Comparison of ENCODE assay signal across 13 cellular contexts in the genomic region with DNA sequence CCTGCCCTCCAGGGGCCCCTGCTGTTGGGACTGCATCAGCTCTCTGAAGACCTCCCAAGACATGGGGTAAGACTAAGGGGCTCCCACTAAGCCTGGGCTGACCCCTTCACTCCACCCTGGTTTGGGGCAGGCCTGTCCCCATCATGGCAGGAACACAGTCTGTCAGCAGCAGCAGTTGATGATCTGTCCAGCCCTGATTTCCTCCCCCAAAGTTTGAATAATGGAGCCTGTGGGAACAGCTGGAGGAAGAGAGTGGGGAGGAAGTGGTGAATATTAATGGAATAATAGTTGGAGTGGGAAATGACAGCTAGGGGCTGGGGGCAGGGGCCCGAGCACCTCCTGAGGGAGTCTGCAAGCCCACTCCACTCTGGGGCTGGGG. TPM values are rescaled to one million over a fixed set of nuclear protein-coding genes. Genes with fewer than 3 reads are reported as not detected.
DNase-seq lines count a peak whose midpoint lies in the region; ATAC-seq, FAIRE-seq and TF ChIP-seq lines count a peak whose summit lies in the region.
"Had no signal": no experiment of that assay in that cellular context is flagged by ENCODE, and none has a peak within 500 bp of the region (broad histone marks: within the 10 kb centered on the region; RNA-seq: fewer than 3 reads in every experiment).

No MANE protein-coding gene starts in this region.

- CTCF ChIA-PET in OCI-LY7 (lab: Charles Lee; ENCODE audit: unreplicated experiment) = no interaction called here

- ATAC-seq in stimulated activated memory B cell treated with anti-CD40 and anti-IgM and Interleukin-4, amounts not matched to agents 10 μg/mL and 1 μg/mL and 100 μg/mL, for 72 hours = peak; percentile 6
- ATAC-seq in HG02759 (IDR thresholded peaks at IDR 0.05; ENCODE audit: unreplicated experiment) = no peak

- H3K4me1 ChIP-seq in keratinocyte (ENCODE audit: control insufficient read depth, extremely low read depth, insufficient read depth, low read length) (peaks cover 17% of the 10 kb centered on the region), OCI-LY7 (ENCODE audit: insufficient read depth, low read length, poor library complexity, severe bottlenecking) (no peaks in the 10 kb centered on the region)

- H3K4me3 Mint-ChIP-seq in activated naive CD8-positive, alpha-beta T cell treated with anti-CD3 and anti-CD28 coated beads for 36 hours = peak overlapping the region; percentile 19
- H3K4me3 Mint-ChIP-seq in stimulated activated memory B cell treated with anti-CD40 and anti-IgM and Interleukin-4, amounts not matched to agents 10 μg/mL and 1 μg/mL and 100 μg/mL, for 72 hours = no peak overlapping the region

- no peak overlapping the region for H2AFZ ChIP-seq in keratinocyte (ENCODE audit: control insufficient read depth, low read length)
- H2AFZ ChIP-seq in OCI-LY7 (ENCODE audit: low read length) = no peak overlapping the region

- H3K27ac ChIP-seq in keratinocyte (ENCODE audit: control insufficient read depth, insufficient read depth, low read length) (no peak overlapping the region), OCI-LY7 (ENCODE audit: low read depth, low read length, poor library complexity, severe bottlenecking) (no peak overlapping the region)

- peaks cover 1% of the 10 kb centered on the region for H3K79me2 ChIP-seq in keratinocyte (ENCODE audit: control insufficient read depth, insufficient read depth, low read length)
- no peaks in the 10 kb centered on the region for H3K79me2 ChIP-seq in OCI-LY7 (ENCODE audit: insufficient read depth, low read depth, low read length)

- H3K27me3 ChIP-seq in keratinocyte (ENCODE audit: control insufficient read depth, extremely low read depth, insufficient read depth, low read length) = no peaks in the 10 kb centered on the region

- H3K4me2 ChIP-seq in keratinocyte (ENCODE audit: control insufficient read depth, extremely low read depth, insufficient read depth, low read depth, low read length) (peak overlapping the region; percentile 75), OCI-LY7 (ENCODE audit: low read length) (no peak overlapping the region)

- BruUV-seq in OCI-LY7 (replicated peaks; lab: Mats Ljungman, UMichigan) = no TSS peak

- H3K27me3 Mint-ChIP-seq in activated naive CD8-positive, alpha-beta T cell treated with anti-CD3 and anti-CD28 coated beads for 36 hours = no peaks in the 10 kb centered on the region
- H3K27me3 Mint-ChIP-seq in stimulated activated memory B cell treated with anti-CD40 and anti-IgM and Interleukin-4, amounts not matched to agents 10 μg/mL and 1 μg/mL and 100 μg/mL, for 72 hours = no peaks in the 10 kb centered on the region

- H3K27ac Mint-ChIP-seq in activated naive CD8-positive, alpha-beta T cell treated with anti-CD3 and anti-CD28 coated beads for 36 hours = no peak overlapping the region
- peak overlapping the region; percentile 76 for H3K27ac Mint-ChIP-seq in stimulated activated memory B cell treated with anti-CD40 and anti-IgM and Interleukin-4, amounts not matched to agents 10 μg/mL and 1 μg/mL and 100 μg/mL, for 72 hours

- no peaks in the 10 kb centered on the region for H3K9me3 Mint-ChIP-seq in activated naive CD8-positive, alpha-beta T cell treated with anti-CD3 and anti-CD28 coated beads for 36 hours
- no peaks in the 10 kb centered on the region for H3K9me3 Mint-ChIP-seq in stimulated activated memory B cell treated with anti-CD40 and anti-IgM and Interleukin-4, amounts not matched to agents 10 μg/mL and 1 μg/mL and 100 μg/mL, for 72 hours

- H3K36me3 ChIP-seq in keratinocyte (ENCODE audit: control insufficient read depth in 2 of 2, extremely low read depth in 1 of 2, insufficient read depth in 2 of 2, low read length in 2 of 2) = peaks cover 17 to 22% of the 10 kb centered on the region in 2 experiments
- peaks cover 38% of the 10 kb centered on the region for H3K36me3 ChIP-seq in OCI-LY7 (ENCODE audit: insufficient read depth, low read length)

- peak; percentile 23 for FAIRE-seq in keratinocyte (lab: Jason Lieb, UNC)
- FAIRE-seq: colon had no signal

- H3K4me1 Mint-ChIP-seq in activated naive CD8-positive, alpha-beta T cell treated with anti-CD3 and anti-CD28 coated beads for 36 hours = peaks cover 16% of the 10 kb centered on the region
- H3K4me1 Mint-ChIP-seq in stimulated activated memory B cell treated with anti-CD40 and anti-IgM and Interleukin-4, amounts not matched to agents 10 μg/mL and 1 μg/mL and 100 μg/mL, for 72 hours = peaks cover 20% of the 10 kb centered on the region

- peak; percentile 55 for DNase-seq in DMS53 (lab: John Stamatoyannopoulos, UW)
- DNase-seq in DMS53 treated with DMSO at 0.1 percent for 48 hours (lab: John Stamatoyannopoulos, UW; ENCODE audit: unreplicated experiment) = no peak
- DNase-seq in activated naive CD8-positive, alpha-beta T cell treated with anti-CD3 and anti-CD28 coated beads for 36 hours = no peak
- DNase-seq in keratinocyte (ENCODE audit: low read depth, low spot score) = no peak
- DNase-seq in OCI-LY7 (ENCODE audit: low spot score) = no peak
- no peak for DNase-seq in retina
- DNase-seq: 8988T, NCI-H187 treated with DMSO at 0.1 percent for 48 hours had no signal

- no peaks in the 10 kb centered on the region for H4K20me1 ChIP-seq in keratinocyte (ENCODE audit: control insufficient read depth, extremely low read depth, insufficient read depth, low read length)
- no peaks in the 10 kb centered on the region for H4K20me1 ChIP-seq in OCI-LY7 (ENCODE audit: insufficient read depth, low read length)

- peaks cover 10% of the 10 kb centered on the region for H3K36me3 Mint-ChIP-seq in activated naive CD8-positive, alpha-beta T cell treated with anti-CD3 and anti-CD28 coated beads for 36 hours
- peaks cover 38% of the 10 kb centered on the region for H3K36me3 Mint-ChIP-seq in stimulated activated memory B cell treated with anti-CD40 and anti-IgM and Interleukin-4, amounts not matched to agents 10 μg/mL and 1 μg/mL and 100 μg/mL, for 72 hours

- H3K9me3 ChIP-seq in keratinocyte (ENCODE audit: control insufficient read depth, low read depth, low read length) (no peaks in the 10 kb centered on the region), OCI-LY7 (ENCODE audit: low read length) (no peaks in the 10 kb centered on the region)

- no peaks in the 10 kb centered on the region for H3K9me1 ChIP-seq in keratinocyte (ENCODE audit: control insufficient read depth, extremely low read depth, insufficient read depth, low read length)

- POLR2A ChIA-PET in OCI-LY7 (lab: Charles Lee) = interaction anchor here (1.4 kb wide), 1 partner anchor 40 kb away, joined by 3 read pairs; no protein-coding TSS in a partner anchor

- dilution Hi-C loops in keratinocyte (cut with MboI; ENCODE audit: extremely low pct_ligation_motif_present, low sequenced_read_pairs) = no loop called here

- no peak for TF ChIP-seq CTCF in keratinocyte (optimal IDR thresholded peaks at IDR 0.05 in 1 of 3, IDR thresholded peaks at IDR 0.05 in 1 of 3, conservative IDR thresholded peaks at IDR 0.05 in 1 of 3; ENCODE audit: extremely low read depth in 1 of 3, insufficient read depth in 2 of 3, low read length in 3 of 3)
- no peak for TF ChIP-seq CTCF in OCI-LY7 (conservative IDR thresholded peaks at IDR 0.05; ENCODE audit: low read length)

- no peaks in the 10 kb centered on the region for H3K9me2 ChIP-seq in OCI-LY7 (ENCODE audit: insufficient read depth, low read length)

- H3K4me3 ChIP-seq in keratinocyte (ENCODE audit: control insufficient read depth in 2 of 3, extremely low read depth in 1 of 3, insufficient read depth in 2 of 3, low read depth in 1 of 3, low read length in 3 of 3) (peak overlapping the region; percentile 44 to 81 (median 55)), OCI-LY7 (ENCODE audit: low read depth, low read length, poor library complexity, severe bottlenecking) (no peak overlapping the region)

- intact Hi-C loops in OCI-LY7 (cut with micrococcal nuclease; ENCODE audit: unreplicated experiment) = no loop called here

- H3K9ac ChIP-seq in keratinocyte (ENCODE audit: control insufficient read depth, extremely low read depth, insufficient read depth, low read length) = peak overlapping the region; percentile 72

RNA-seq across cellular contexts. Expression of gene B3GNT8, which starts 1.3 kb away (rescaled TPM):
- total RNA-seq in activated naive CD8-positive, alpha-beta T cell treated with anti-CD3 and anti-CD28 coated beads for 36 hours = under 1 TPM; 0.10 to 0.48 TPM
- polyA plus RNA-seq in keratinocyte = 0.45 to 1.8 TPM (median 0.97 TPM) in 3 replicates
- polyA plus RNA-seq in keratinocyte (2011; ENCODE audit: low read depth) = 1.9 TPM
- 0.22 and 0.87 TPM in 2 replicates for polyA plus RNA-seq in keratinocyte (2011; cell fraction: cytosol; rRNA removed)
- polyA plus RNA-seq in keratinocyte (2011; cell fraction: nucleus; rRNA removed) = 1.4 and 1.6 TPM in 2 replicates
- polyA plus RNA-seq in keratinocyte (2012; ENCODE audit: low replicate concordance) = 2.9 and 3.2 TPM in 2 replicates
- polyA minus RNA-seq in keratinocyte = 0.26 to 0.49 TPM (median 0.36 TPM) in 3 replicates
- polyA minus RNA-seq in keratinocyte (2011; cell fraction: cytosol; rRNA and poly(A)+ RNA removed) = 2.7 TPM
- polyA minus RNA-seq in keratinocyte (2011; cell fraction: nucleus; rRNA and poly(A)+ RNA removed) = 0.62 and 1.7 TPM in 2 replicates
- total RNA-seq in OCI-LY7 (2014; rRNA removed; shearing (Covaris generic)) = 0.47 TPM in 1 of 2 replicates, not detected in the other
- total RNA-seq in OCI-LY7 (2022) = 0.40 TPM in 1 of 2 replicates, not detected in the other
- polyA plus RNA-seq: neural cell had no signal

RNA-seq across cellular contexts. Expression of gene DMAC2, which starts 11.2 kb away (rescaled TPM):
- 10 to 100 TPM; 54.5 to 63.0 TPM for total RNA-seq in activated naive CD8-positive, alpha-beta T cell treated with anti-CD3 and anti-CD28 coated beads for 36 hours
- polyA plus RNA-seq in keratinocyte = 45.3 to 64.0 TPM (median 45.6 TPM) in 3 replicates
- polyA plus RNA-seq in keratinocyte (2011; ENCODE audit: low read depth) = 30.6 TPM
- 57.1 and 81.4 TPM in 2 replicates for polyA plus RNA-seq in keratinocyte (2011; cell fraction: cytosol; rRNA removed)
- 39.8 and 51.4 TPM in 2 replicates for polyA plus RNA-seq in keratinocyte (2011; cell fraction: nucleus; rRNA removed)
- polyA plus RNA-seq in keratinocyte (2012; ENCODE audit: low replicate concordance) = 37.1 and 51.0 TPM in 2 replicates
- polyA minus RNA-seq in keratinocyte = 49.0 to 61.4 TPM (median 61.2 TPM) in 3 replicates
- polyA minus RNA-seq in keratinocyte (2011; cell fraction: cytosol; rRNA and poly(A)+ RNA removed) = 82.3 TPM
- polyA minus RNA-seq in keratinocyte (2011; cell fraction: nucleus; rRNA and poly(A)+ RNA removed) = 22.8 and 24.7 TPM in 2 replicates
- total RNA-seq in OCI-LY7 (2014; rRNA removed; shearing (Covaris generic)) = 22.4 and 30.6 TPM in 2 replicates
- total RNA-seq in OCI-LY7 (2022) = 40.6 and 41.6 TPM in 2 replicates

RNA-seq across cellular contexts. Expression of gene ERICH4, which starts 14.5 kb away (rescaled TPM):
- not detected for total RNA-seq in activated naive CD8-positive, alpha-beta T cell treated with anti-CD3 and anti-CD28 coated beads for 36 hours
- not detected in 3 replicates for polyA plus RNA-seq in keratinocyte
- not detected for polyA plus RNA-seq in keratinocyte (2011; ENCODE audit: low read depth)
- polyA plus RNA-seq in keratinocyte (2011; cell fraction: cytosol; rRNA removed) = not detected in 2 replicates
- not detected in 2 replicates for polyA plus RNA-seq in keratinocyte (2011; cell fraction: nucleus; rRNA removed)
- polyA plus RNA-seq in keratinocyte (2012; ENCODE audit: low replicate concordance) = not detected in 2 replicates
- not detected in 3 replicates for polyA minus RNA-seq in keratinocyte
- not detected for polyA minus RNA-seq in keratinocyte (2011; cell fraction: cytosol; rRNA and poly(A)+ RNA removed)
- not detected in 2 replicates for polyA minus RNA-seq in keratinocyte (2011; cell fraction: nucleus; rRNA and poly(A)+ RNA removed)
- not detected in 2 replicates for total RNA-seq in OCI-LY7 (2014; rRNA removed; shearing (Covaris generic))
- not detected in 2 replicates for total RNA-seq in OCI-LY7 (2022)
- total RNA-seq: subcutaneous adipose tissue had no signal
- polyA plus RNA-seq: neural cell had no signal

RNA-seq across cellular contexts. Expression of gene BCKDHA, which starts 30.9 kb away (rescaled TPM):
- 10 to 100 TPM; 21.3 to 28.0 TPM for total RNA-seq in activated naive CD8-positive, alpha-beta T cell treated with anti-CD3 and anti-CD28 coated beads for 36 hours
- 7.5 to 13.3 TPM (median 8.3 TPM) in 3 replicates for polyA plus RNA-seq in keratinocyte
- polyA plus RNA-seq in keratinocyte (2011; ENCODE audit: low read depth) = 17.2 TPM
- polyA plus RNA-seq in keratinocyte (2011; cell fraction: cytosol; rRNA removed) = 4.0 and 10.9 TPM in 2 replicates
- polyA plus RNA-seq in keratinocyte (2011; cell fraction: nucleus; rRNA removed) = 8.5 and 12.7 TPM in 2 replicates
- 10.0 and 11.7 TPM in 2 replicates for polyA plus RNA-seq in keratinocyte (2012; ENCODE audit: low replicate concordance)
- polyA minus RNA-seq in keratinocyte = 5.5 to 10.0 TPM (median 7.3 TPM) in 3 replicates
- 24.0 TPM for polyA minus RNA-seq in keratinocyte (2011; cell fraction: cytosol; rRNA and poly(A)+ RNA removed)
- 6.4 and 8.4 TPM in 2 replicates for polyA minus RNA-seq in keratinocyte (2011; cell fraction: nucleus; rRNA and poly(A)+ RNA removed)
- total RNA-seq in OCI-LY7 (2014; rRNA removed; shearing (Covaris generic)) = 34.6 and 66.4 TPM in 2 replicates
- total RNA-seq in OCI-LY7 (2022) = 16.8 and 17.8 TPM in 2 replicates

RNA-seq across cellular contexts. Expression of gene EXOSC5, which starts 31.3 kb away (rescaled TPM):
- 10 to 100 TPM; 43.5 to 44.6 TPM for total RNA-seq in activated naive CD8-positive, alpha-beta T cell treated with anti-CD3 and anti-CD28 coated beads for 36 hours
- polyA plus RNA-seq in keratinocyte = 12.5 to 18.2 TPM (median 14.7 TPM) in 3 replicates
- polyA plus RNA-seq in keratinocyte (2011; ENCODE audit: low read depth) = 5.2 TPM
- 9.8 and 17.2 TPM in 2 replicates for polyA plus RNA-seq in keratinocyte (2011; cell fraction: cytosol; rRNA removed)
- 8.0 and 9.1 TPM in 2 replicates for polyA plus RNA-seq in keratinocyte (2011; cell fraction: nucleus; rRNA removed)
- 17.8 and 27.7 TPM in 2 replicates for polyA plus RNA-seq in keratinocyte (2012; ENCODE audit: low replicate concordance)
- 3.7 to 11.7 TPM (median 4.7 TPM) in 3 replicates for polyA minus RNA-seq in keratinocyte
- polyA minus RNA-seq in keratinocyte (2011; cell fraction: cytosol; rRNA and poly(A)+ RNA removed) = 15.2 TPM
- polyA minus RNA-seq in keratinocyte (2011; cell fraction: nucleus; rRNA and poly(A)+ RNA removed) = 4.9 and 7.4 TPM in 2 replicates
- 48.3 and 55.8 TPM in 2 replicates for total RNA-seq in OCI-LY7 (2014; rRNA removed; shearing (Covaris generic))
- 36.0 and 40.0 TPM in 2 replicates for total RNA-seq in OCI-LY7 (2022)
